ENCODE assay signal across 15 cellular contexts in the genomic region with DNA sequence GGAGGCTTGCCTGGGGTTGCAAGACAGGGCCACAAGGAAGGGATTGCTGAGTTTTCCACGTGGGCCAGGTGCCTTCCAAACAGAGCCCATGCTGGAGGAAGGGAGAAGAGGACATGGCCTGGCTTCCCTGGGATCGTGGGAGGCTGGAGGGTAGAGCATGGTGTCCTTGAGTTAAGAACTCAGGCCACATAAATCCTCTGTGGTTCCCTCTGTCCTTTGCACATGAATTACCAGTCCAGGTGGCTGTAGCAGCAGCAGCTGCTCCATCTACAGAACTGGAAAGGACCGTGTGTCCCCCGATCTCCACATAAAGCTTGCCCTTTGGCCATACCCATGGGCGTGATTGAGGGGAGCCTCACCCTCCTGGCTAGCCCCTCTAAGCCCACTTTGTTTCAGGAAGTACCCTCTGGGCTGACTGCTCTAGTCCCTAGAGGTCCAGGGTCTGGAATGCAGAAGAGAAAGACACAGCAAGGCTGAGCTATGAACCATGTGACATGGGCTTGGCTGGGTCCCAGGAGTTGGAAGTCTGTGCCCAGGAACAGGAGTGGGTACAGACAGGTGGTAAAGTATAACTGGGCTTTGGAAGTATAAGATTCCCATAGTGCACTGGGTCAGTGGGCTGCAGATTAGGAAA.
DNase-seq lines count a peak whose midpoint lies in the region; ATAC-seq and TF ChIP-seq lines count a peak whose summit lies in the region.
"Had no signal": no experiment of that assay in that cellular context is flagged by ENCODE, and none has a peak within 500 bp of the region (broad histone marks: within the 10 kb centered on the region; RNA-seq: fewer than 3 reads in every experiment).

No MANE protein-coding gene starts in this region.

- ATAC-seq in SK-N-SH treated with all-trans-retinoic acid at 6 μM for 48 hours, result peak; percentile 42; the same call in 2 of the 3 replicates
- ATAC-seq: esophagus mucosa, natural killer cell had no signal

- no peaks in the 10 kb centered on the region for H3K36me3 Mint-ChIP-seq in mesothelial cell of epicardium
- H3K36me3 Mint-ChIP-seq: natural killer cell had no signal

- H3K79me2 ChIP-seq in SK-N-SH (ENCODE audit: insufficient read depth), result no peaks in the 10 kb centered on the region

- H3K4me3 Mint-ChIP-seq in mesothelial cell of epicardium, result no peak overlapping the region
- H3K4me3 Mint-ChIP-seq: activated CD4-positive, alpha-beta memory T cell treated with anti-CD3 and anti-CD28 coated beads, Interleukin-2, amount 10 ng/mL, durations not matched to agents 7 days and 5 days; natural killer cell had no signal

- peak overlapping the region; percentile 79 for H3K27ac Mint-ChIP-seq in mesothelial cell of epicardium
- H3K27ac Mint-ChIP-seq: activated CD4-positive, alpha-beta memory T cell treated with anti-CD3 and anti-CD28 coated beads, Interleukin-2, amount 10 ng/mL, durations not matched to agents 7 days and 5 days; natural killer cell had no signal

- H4K20me1 ChIP-seq in SK-N-SH (ENCODE audit: insufficient read depth), result no peaks in the 10 kb centered on the region

- CTCF ChIA-PET in SK-N-SH (lab: Yijun Ruan, JAX), result interaction anchor here (1.2 to 2.2 kb wide), 4 partner anchors 12 to 74 kb away, joined by 3 to 10 read pairs (median 5); no protein-coding TSS in a partner anchor

- H2AFZ ChIP-seq in SK-N-SH (ENCODE audit: low read depth), result no peak overlapping the region

- POLR2A ChIA-PET in SK-N-SH (lab: Yijun Ruan, JAX), result no interaction called here

- H3K9me2 ChIP-seq in SK-N-SH, result no peaks in the 10 kb centered on the region

- no peaks in the 10 kb centered on the region for H3K27me3 Mint-ChIP-seq in mesothelial cell of epicardium (ENCODE audit: low read depth)

- H3K36me3 ChIP-seq in SK-N-SH (replicated peaks in 1 of 2; ENCODE audit: control insufficient read depth in 1 of 2, insufficient read depth in 2 of 2, low read length in 1 of 2), result no peaks in the 10 kb centered on the region
- H3K36me3 ChIP-seq in thyroid gland, result no peaks in the 10 kb centered on the region

- H3K27ac ChIP-seq in SK-N-SH (ENCODE audit: low read depth in 2 of 2, low read length in 1 of 2) (no peak overlapping the region), thyroid gland (no peak overlapping the region)

- no peak overlapping the region for H3K9ac ChIP-seq in SK-N-SH

- H3K9me3 ChIP-seq in SK-N-SH (no peaks in the 10 kb centered on the region), thyroid gland (no peaks in the 10 kb centered on the region)

- TF ChIP-seq POLR2A in thyroid gland (IDR thresholded peaks at IDR 0.05), result no peak

- TF ChIP-seq EP300 in SK-N-SH (IDR thresholded peaks at IDR 0.05; ENCODE audit: borderline replicate concordance in 1 of 2, low read depth in 1 of 2, low read length in 1 of 2), result no peak

- H3K4me1 ChIP-seq in SK-N-SH (ENCODE audit: control insufficient read depth in 1 of 2, insufficient read depth in 2 of 2, low read depth in 1 of 2, low read length in 1 of 2) (peaks cover 0 to 16% of the 10 kb centered on the region in 2 experiments; a peak in 1 of 4 replicates), thyroid gland (peaks cover 13 to 19% of the 10 kb centered on the region in 2 donors)

- H3K4me3 ChIP-seq in SK-N-SH (ENCODE audit: low read depth in 2 of 2, low read length in 1 of 2) (no peak overlapping the region), thyroid gland (replicated peaks in 1 of 3) (no peak overlapping the region)

- peaks cover 59% of the 10 kb centered on the region for H3K4me1 Mint-ChIP-seq in mesothelial cell of epicardium

- DNase-seq in SK-N-SH (no peak), cerebellum (ENCODE audit: low spot score) (peak; percentile 85), mesothelial cell of epicardium (ENCODE audit: low spot score in 2 of 2, unreplicated experiment in 2 of 2) (peak in 1 of 2 experiments; percentile 47), thyroid gland (peak; percentile 88 to 91), AG08396 (ENCODE audit: low spot score) (no peak), T1000 (lab: John Stamatoyannopoulos, UW) (no peak)
- no peak for DNase-seq in stimulated activated CD4-positive, alpha-beta T cell treated with anti-CD3 and anti-CD28 coated beads, Interleukin-1b, Interleukin-23, amount 100 ng/mL, for 48 hours
- DNase-seq: activated CD4-positive, alpha-beta memory T cell treated with anti-CD3 and anti-CD28 coated beads, Interleukin-2, amount 10 ng/mL, durations not matched to agents 7 days and 5 days; cortex of kidney; DMS53; natural killer cell; NCI-H1930; NK-92 treated with Interleukin-12 subunit alpha and Interleukin-12 subunit beta, amount 100 ng/mL, for 24 hours had no signal

- H3K9me3 Mint-ChIP-seq in mesothelial cell of epicardium, result no peaks in the 10 kb centered on the region
- H3K9me3 Mint-ChIP-seq: activated CD4-positive, alpha-beta memory T cell treated with anti-CD3 and anti-CD28 coated beads, Interleukin-2, amount 10 ng/mL, durations not matched to agents 7 days and 5 days; natural killer cell had no signal

- H3K27me3 ChIP-seq in SK-N-SH (ENCODE audit: insufficient read depth) (no peaks in the 10 kb centered on the region; the same call in 1 of the 2 replicates), thyroid gland (no peaks in the 10 kb centered on the region)

- TF ChIP-seq CTCF in SK-N-SH (IDR thresholded peaks at IDR 0.05), result no peak
- no peak for TF ChIP-seq CTCF in mesothelial cell of epicardium (IDR thresholded peaks at IDR 0.05; ENCODE audit: unreplicated experiment)
- TF ChIP-seq CTCF in thyroid gland (IDR thresholded peaks at IDR 0.05), result no peak

- no peak overlapping the region for H3K4me2 ChIP-seq in SK-N-SH

- intact Hi-C loops in thyroid gland (cut with DNase I), result no loop called here

- H3F3A ChIP-seq in SK-N-SH (replicated peaks; ENCODE audit: insufficient read depth), result no peaks in the 10 kb centered on the region

- no peak for TF ChIP-seq RAD21 in SK-N-SH (IDR thresholded peaks at IDR 0.05; ENCODE audit: low read length)

- WGBS in SK-N-SH (ENCODE audit: low lambda C conversion rate), result 47% methylated on average over 4 of the region's 5 CpGs
- 49 to 56% methylated on average over 5 of the region's 5 CpGs for WGBS in thyroid gland, 2 donors

TF ChIP-seq in SK-N-SH treated with all-trans-retinoic acid at 6 μM for 48 hours, 23 proteins besides CTCF, POLR2A, EP300 and RAD21:
- TF ChIP-seq SNAI2 (CRISPR knock-in tag; IDR thresholded peaks at IDR 0.05) (no peak), ZFP30 (CRISPR knock-in tag; IDR thresholded peaks at IDR 0.05) (no peak), CSRNP3 (CRISPR knock-in tag; IDR thresholded peaks at IDR 0.05) (no peak)

TF ChIP-seq in SK-N-SH, 30 proteins besides CTCF, POLR2A, EP300 and RAD21:
- TF ChIP-seq POLR2AphosphoS5 (IDR thresholded peaks at IDR 0.05; ENCODE audit: low read depth, low read length) (no peak), REST (IDR thresholded peaks at IDR 0.05; ENCODE audit: low read depth, low read length) (no peak), ELF1 (IDR thresholded peaks at IDR 0.05) (no peak), ZBTB33 (IDR thresholded peaks at IDR 0.05; ENCODE audit: borderline replicate concordance, low read depth) (no peak)

Comparison
In these comparisons a context has a peak if more than half of its experiments do, and no peak if none do; other contexts are left out.
1. DNase-seq: peak in cerebellum (single experiment) and thyroid gland (2 of 2); none in SK-N-SH (single experiment), stimulated activated CD4-positive, alpha-beta T cell treated with anti-CD3 and anti-CD28 coated beads, Interleukin-1b, Interleukin-23, amount 100 ng/mL, for 48 hours (single experiment), AG08396 (single experiment) and T1000 (single experiment).